14 cellular contexts compared by ENCODE assay signal in the genomic region with DNA sequence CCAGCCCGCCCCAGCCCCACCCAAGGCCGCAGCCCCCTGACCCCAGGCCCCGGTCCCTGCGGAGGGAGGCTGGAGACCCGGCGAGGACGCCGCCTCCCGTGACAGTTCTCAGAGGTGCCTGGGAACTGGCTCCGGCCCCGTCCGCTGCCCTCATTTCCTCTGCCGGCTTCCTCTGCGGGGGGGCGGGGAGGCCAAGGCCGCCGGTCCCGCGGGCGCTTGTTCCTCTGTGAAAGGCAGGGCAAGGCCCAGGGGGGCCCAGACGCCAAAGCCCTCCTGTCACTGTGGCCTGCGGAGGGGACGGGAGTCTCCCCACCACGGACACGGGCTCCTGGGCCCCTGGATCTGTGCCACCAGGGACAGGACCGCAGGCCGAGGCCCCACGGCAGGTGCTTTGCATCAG. TPM values are rescaled to one million over a fixed set of nuclear protein-coding genes. Genes with fewer than 3 reads are reported as not detected.
DNase-seq lines count a peak whose midpoint lies in the region; ATAC-seq and TF ChIP-seq lines count a peak whose summit lies in the region.
"Had no signal": no experiment of that assay in that cellular context is flagged by ENCODE, and none has a peak within 500 bp of the region (broad histone marks: within the 10 kb centered on the region; RNA-seq: fewer than 3 reads in every experiment).

No MANE protein-coding gene starts in this region.

- no peaks in the 10 kb centered on the region for H3K9me3 ChIP-seq in left lung

- TF ChIP-seq CTCF in NB4 (IDR thresholded peaks at IDR 0.05; ENCODE audit: low read depth, low read length) (no peak), left lung (IDR thresholded peaks at IDR 0.05) (no peak)

- no peaks in the 10 kb centered on the region for H3K36me3 ChIP-seq in left lung

- no peaks in the 10 kb centered on the region for H3K9me3 Mint-ChIP-seq in stimulated activated effector memory CD8-positive, alpha-beta T cell treated with anti-CD3 and anti-CD28 coated beads, Interleukin-12 subunit alpha, Interleukin-12 subunit beta, amount 100 ng/mL, for 72 hours
- H3K9me3 Mint-ChIP-seq: activated naive CD8-positive, alpha-beta T cell treated with anti-CD3 and anti-CD28 coated beads, Interleukin-2, amount 50 U/mL, for 24 hours had no signal

- H3K4me1 Mint-ChIP-seq in stimulated activated effector memory CD8-positive, alpha-beta T cell treated with anti-CD3 and anti-CD28 coated beads, Interleukin-12 subunit alpha, Interleukin-12 subunit beta, amount 100 ng/mL, for 72 hours, result peaks cover 6% of the 10 kb centered on the region

- peak overlapping the region; percentile 7 for H3K4me3 Mint-ChIP-seq in stimulated activated effector memory CD8-positive, alpha-beta T cell treated with anti-CD3 and anti-CD28 coated beads, Interleukin-12 subunit alpha, Interleukin-12 subunit beta, amount 100 ng/mL, for 72 hours
- H3K4me3 Mint-ChIP-seq: activated naive CD8-positive, alpha-beta T cell treated with anti-CD3 and anti-CD28 coated beads, Interleukin-2, amount 50 U/mL, for 24 hours had no signal

- H3K27me3 ChIP-seq in left lung, result peaks cover 5 to 24% of the 10 kb centered on the region in 2 donors

- peak overlapping the region; percentile 67 for H3K27ac Mint-ChIP-seq in stimulated activated effector memory CD8-positive, alpha-beta T cell treated with anti-CD3 and anti-CD28 coated beads, Interleukin-12 subunit alpha, Interleukin-12 subunit beta, amount 100 ng/mL, for 72 hours
- H3K27ac Mint-ChIP-seq: activated naive CD8-positive, alpha-beta T cell treated with anti-CD3 and anti-CD28 coated beads, Interleukin-2, amount 50 U/mL, for 24 hours had no signal

- DNase-seq in NB4 (ENCODE audit: low read depth) (peak; percentile 39), cerebellar cortex (ENCODE audit: low spot score) (peak; percentile 42), left lung (peak; percentile 71 to 96), NCI-H1105 treated with DMSO at 0.1 percent for 48 hours (lab: John Stamatoyannopoulos, UW) (no peak)
- no peak for DNase-seq in stimulated activated effector memory CD8-positive, alpha-beta T cell treated with anti-CD3 and anti-CD28 coated beads, Interleukin-12 subunit alpha, Interleukin-12 subunit beta, amount 100 ng/mL, for 72 hours (ENCODE audit: low spot score in 2 of 2)
- DNase-seq: activated CD4-positive, alpha-beta T cell treated with anti-CD3 and anti-CD28 coated beads for 48 hours; activated naive CD8-positive, alpha-beta T cell treated with anti-CD3 and anti-CD28 coated beads, Interleukin-2, amount 50 U/mL, for 24 hours; effector memory CD4-positive, alpha-beta T cell; NCI-H446; stimulated activated CD4-positive, alpha-beta T cell treated with anti-CD3 and anti-CD28 coated beads, Interleukin-12 subunit alpha, Interleukin-12 subunit beta, amount 100 ng/mL, for 4 hours had no signal

- H3K4me1 ChIP-seq in left lung, result peaks cover 0 to 28% of the 10 kb centered on the region in 2 donors

- no peak overlapping the region for H3K4me3 ChIP-seq in NB4 (ENCODE audit: low read depth, low read length)
- H3K4me3 ChIP-seq in left lung, result peak overlapping the region; percentile 22 to 58

- peak overlapping the region; percentile 19 to 79 for H3K27ac ChIP-seq in left lung

- no peak for TF ChIP-seq POLR2A in NB4 (IDR thresholded peaks at IDR 0.05; ENCODE audit: extremely low read depth, insufficient read length)

- intact Hi-C loops in left lung (cut with DNase I), result no loop called here

- H3K36me3 Mint-ChIP-seq in stimulated activated effector memory CD8-positive, alpha-beta T cell treated with anti-CD3 and anti-CD28 coated beads, Interleukin-12 subunit alpha, Interleukin-12 subunit beta, amount 100 ng/mL, for 72 hours, result no peaks in the 10 kb centered on the region

- ATAC-seq in left lung, result peak; percentile 62
- ATAC-seq in stimulated activated effector memory CD8-positive, alpha-beta T cell treated with anti-CD3 and anti-CD28 coated beads, Interleukin-12 subunit alpha, Interleukin-12 subunit beta, amount 100 ng/mL, for 72 hours, result peak; percentile 24
- no peak for ATAC-seq in HG03439 (IDR thresholded peaks at IDR 0.05; ENCODE audit: unreplicated experiment)
- ATAC-seq in GM19455 (IDR thresholded peaks at IDR 0.05; ENCODE audit: unreplicated experiment), result no peak
- ATAC-seq in HG02571 (IDR thresholded peaks at IDR 0.05; ENCODE audit: unreplicated experiment), result no peak
- ATAC-seq: activated naive CD8-positive, alpha-beta T cell treated with anti-CD3 and anti-CD28 coated beads, Interleukin-2, amount 50 U/mL, for 24 hours had no signal

RNA-seq across cellular contexts. Expression of a gene that starts 5.0 kb away (rescaled TPM):
- not detected for total RNA-seq in left lung
- total RNA-seq: SK-MEL-5 had no signal

RNA-seq across cellular contexts. Expression of a gene that starts 5.7 kb away (rescaled TPM):
- total RNA-seq in left lung, result 10 to 100 TPM; 26.7 to 48.5 TPM

Comparison
In these comparisons a context has a peak if more than half of its experiments do, and no peak if none do; other contexts are left out.
1. DNase-seq: peak in NB4 (single experiment), cerebellar cortex (single experiment) and left lung (2 of 2); none in stimulated activated effector memory CD8-positive, alpha-beta T cell treated with anti-CD3 and anti-CD28 coated beads, Interleukin-12 subunit alpha, Interleukin-12 subunit beta, amount 100 ng/mL, for 72 hours (0 of 2) and NCI-H1105 treated with DMSO at 0.1 percent for 48 hours (single experiment).
2. ATAC-seq: peak in left lung (single experiment) and stimulated activated effector memory CD8-positive, alpha-beta T cell treated with anti-CD3 and anti-CD28 coated beads, Interleukin-12 subunit alpha, Interleukin-12 subunit beta, amount 100 ng/mL, for 72 hours (single experiment); none in HG03439 (single experiment), GM19455 (single experiment) and HG02571 (single experiment).